8 cellular contexts compared by ENCODE assay signal in genomic region chr1:25800538-25801377, GRCh38. TPM values are rescaled to one million over a fixed set of nuclear protein-coding genes. Genes with fewer than 3 reads are reported as not detected.
DNase-seq lines count a peak whose midpoint lies in the region; ATAC-seq and TF ChIP-seq lines count a peak whose summit lies in the region.

No MANE protein-coding gene starts in this region.

- peaks cover 13 to 37% of the 10 kb centered on the region in 2 donors for H3K4me1 ChIP-seq in ascending aorta
- H3K4me1 ChIP-seq in thymus (ENCODE audit: control insufficient read depth, insufficient read depth, low read length), result peaks cover 18% of the 10 kb centered on the region

- peak; percentile 69 for DNase-seq in activated CD8-positive, alpha-beta memory T cell treated with anti-CD3 and anti-CD28 coated beads for 24 hours
- no peak for DNase-seq in activated CD8-positive, alpha-beta memory T cell treated with anti-CD3 and anti-CD28 coated beads, Interleukin-2, amount 50 U/mL, for 48 hours
- DNase-seq in ascending aorta (ENCODE audit: low spot score in 2 of 2), result no peak
- DNase-seq in kidney epithelial cell (ENCODE audit: low read depth), result no peak
- DNase-seq in GM13977 (ENCODE audit: low spot score), result no peak
- DNase-seq in stimulated activated CD4-positive, alpha-beta T cell treated with anti-CD3 and anti-CD28 coated beads, Interleukin-15, amount 100 ng/mL, for 24 hours, result no peak

- H3K27me3 ChIP-seq in ascending aorta (no peaks in the 10 kb centered on the region), kidney epithelial cell (ENCODE audit: control insufficient read depth, insufficient read depth, low read length) (no peaks in the 10 kb centered on the region), thymus (ENCODE audit: control insufficient read depth, insufficient read depth) (peaks cover 8% of the 10 kb centered on the region)

- in situ Hi-C loops in GM13977 (cut with MboI; ENCODE audit: low pct_unique_long_range_greater_than_20kb, low sequenced_read_pairs, unreplicated experiment), result no loop called here

- peak overlapping the region; percentile 80 to 82 for H3K27ac ChIP-seq in ascending aorta
- no peak overlapping the region for H3K27ac ChIP-seq in thymus (ENCODE audit: low read depth)

- no peak for ATAC-seq in HG03439 (IDR thresholded peaks at IDR 0.05; ENCODE audit: unreplicated experiment)

- H3K36me3 ChIP-seq in ascending aorta (no peaks in the 10 kb centered on the region), kidney epithelial cell (ENCODE audit: control insufficient read depth, insufficient read depth, low read length) (no peaks in the 10 kb centered on the region), thymus (ENCODE audit: control insufficient read depth, insufficient read depth) (no peaks in the 10 kb centered on the region)

- no peaks in the 10 kb centered on the region for H3K9me3 ChIP-seq in ascending aorta
- H3K9me3 ChIP-seq in thymus (ENCODE audit: control insufficient read depth), result no peaks in the 10 kb centered on the region

- WGBS in thymus, result 58% methylated on average over 22 of the region's 22 CpGs

- intact Hi-C loops in ascending aorta (cut with DNase I), result no loop called here

- peak overlapping the region; percentile 77 to 87 for H3K4me3 ChIP-seq in ascending aorta
- H3K4me3 ChIP-seq in kidney epithelial cell (ENCODE audit: low read depth, low read length), result peak overlapping the region; percentile 61
- H3K4me3 ChIP-seq in thymus (ENCODE audit: low read length), result peak overlapping the region; percentile 66

- TF ChIP-seq CTCF in ascending aorta (IDR thresholded peaks at IDR 0.05) (no peak), kidney epithelial cell (IDR thresholded peaks at IDR 0.05; ENCODE audit: insufficient read depth, low read length, poor library complexity, severe bottlenecking) (no peak), GM13977 (IDR thresholded peaks at IDR 0.05; ENCODE audit: extremely low read depth, insufficient read depth, missing control alignments) (no peak)

RNA-seq across cellular contexts. Expression of gene SELENON, which starts 0.8 kb away (rescaled TPM):
- total RNA-seq in ascending aorta (208 TPM), kidney epithelial cell (50.8 and 65.6 TPM in 2 replicates)
- polyA plus RNA-seq in thymus, result 17.4 TPM

RNA-seq across cellular contexts. Expression of gene MTFR1L, which starts 19.0 kb away (rescaled TPM):
- total RNA-seq in ascending aorta (20.9 TPM), kidney epithelial cell (46.3 and 51.0 TPM in 2 replicates)
- 53.9 TPM for polyA plus RNA-seq in thymus

RNA-seq across cellular contexts. Expression of gene AUNIP, which starts 58.5 kb away (rescaled TPM):
- total RNA-seq in ascending aorta (not detected), kidney epithelial cell (1.7 and 6.2 TPM in 2 replicates)
- 0.59 TPM for polyA plus RNA-seq in thymus
